ENCODE assay signal across 1 cellular context in the genomic region with DNA sequence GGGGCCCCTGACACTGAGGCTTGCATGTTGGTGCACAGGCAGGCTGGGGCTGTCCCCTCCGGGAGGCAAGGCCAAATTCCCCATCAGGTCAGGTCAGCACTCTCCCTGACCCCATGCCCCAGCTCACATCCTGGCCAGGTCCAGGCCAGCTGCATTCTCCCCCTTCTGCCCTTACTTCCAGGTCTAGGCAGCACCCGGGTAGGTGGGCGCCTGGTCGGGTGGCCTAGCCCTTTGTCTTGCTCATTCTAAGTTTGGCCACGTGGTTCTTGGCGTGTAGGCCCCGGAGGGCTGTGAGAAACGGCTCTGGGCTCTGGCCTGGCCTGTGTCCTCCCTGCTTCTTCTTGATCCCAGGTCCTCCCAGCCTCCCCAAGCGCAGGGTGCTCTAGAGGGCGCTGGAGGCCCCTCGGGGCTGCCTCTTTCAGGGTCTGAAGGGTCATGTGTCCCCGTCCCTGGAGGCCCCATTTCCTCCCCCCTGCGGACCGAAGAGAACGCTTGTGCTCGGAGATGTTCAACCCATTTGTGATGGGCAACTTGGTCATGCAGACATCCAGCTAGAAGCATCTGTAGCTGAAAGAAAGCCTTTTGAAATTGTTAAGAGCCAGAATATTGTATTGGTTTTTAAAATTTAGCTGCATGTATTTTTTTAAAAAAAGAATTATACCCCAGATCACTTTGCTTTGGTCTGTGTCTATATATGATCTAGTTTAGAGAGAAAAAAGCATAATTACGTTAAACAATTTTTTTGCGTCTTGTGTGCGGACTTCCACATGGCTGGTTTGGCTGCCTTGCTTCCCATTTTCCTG.
TF ChIP-seq lines count a peak whose summit lies in the region.

No MANE protein-coding gene starts in this region.

TF ChIP-seq in A549, 52 proteins besides CTCF, POLR2A, EP300 and RAD21 (continued from another document):
- TF ChIP-seq, protein P1, sequence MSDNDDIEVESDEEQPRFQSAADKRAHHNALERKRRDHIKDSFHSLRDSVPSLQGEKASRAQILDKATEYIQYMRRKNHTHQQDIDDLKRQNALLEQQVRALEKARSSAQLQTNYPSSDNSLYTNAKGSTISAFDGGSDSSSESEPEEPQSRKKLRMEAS (IDR thresholded peaks at IDR 0.05), result peak; percentile 53; the same call in 1 of the 2 replicates
